ENCODE assay signal across 19 cellular contexts in the genomic region with DNA sequence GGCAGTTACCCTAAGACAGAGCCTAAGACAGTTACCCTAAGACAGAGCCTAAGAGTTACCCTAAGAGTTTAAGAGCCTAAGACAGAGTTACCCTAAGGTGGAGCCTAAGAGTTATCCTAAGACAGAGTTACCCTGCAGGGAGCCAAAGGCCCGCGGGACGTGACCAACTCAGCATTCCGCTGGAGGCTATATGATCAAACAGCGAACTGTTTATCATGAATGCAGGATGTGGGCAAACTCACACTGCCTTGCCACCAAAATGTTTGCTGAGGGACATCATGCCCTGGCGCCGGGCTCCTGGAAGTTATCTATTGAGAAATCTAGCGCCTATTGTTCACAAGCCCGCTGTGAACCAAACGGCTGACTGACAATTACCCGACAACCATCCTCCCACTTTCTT. TPM values are rescaled to one million over a fixed set of nuclear protein-coding genes. Genes with fewer than 3 reads are reported as not detected.
DNase-seq lines count a peak whose midpoint lies in the region; ATAC-seq, FAIRE-seq and TF ChIP-seq lines count a peak whose summit lies in the region.
"Had no signal": no experiment of that assay in that cellular context is flagged by ENCODE, and none has a peak within 500 bp of the region (broad histone marks: within the 10 kb centered on the region; RNA-seq: fewer than 3 reads in every experiment).

No MANE protein-coding gene starts in this region.

- no peak for FAIRE-seq in small intestine (lab: Jason Lieb, UNC)

- H3K4me1 ChIP-seq in small intestine (ENCODE audit: control insufficient read depth in 2 of 2, insufficient read depth in 1 of 2, low read depth in 1 of 2, low read length in 1 of 2) = no peaks in the 10 kb centered on the region
- H3K4me1 ChIP-seq: Caco-2, SJCRH30 had no signal

- H3K27me3 ChIP-seq in small intestine (ENCODE audit: control insufficient read depth in 2 of 2, insufficient read depth in 2 of 2, low read length in 2 of 2) = no peaks in the 10 kb centered on the region
- H3K27me3 ChIP-seq: SJCRH30 had no signal

- no peak for TF ChIP-seq CTCF in natural killer cell (IDR thresholded peaks at IDR 0.05)

- POLR2A ChIA-PET in T-cell (lab: Charles Lee) = no interaction called here

- DNase-seq in activated T-cell treated with anti-CD3 and anti-CD28 coated beads, Interleukin-2, amount 50 U/mL, for 72 hours = no peak
- DNase-seq in activated T-cell treated with anti-CD3 and anti-CD28 coated beads, Interleukin-2, amount 50 U/mL, for 1 hour = no peak
- DNase-seq in T-cell (peak in 21 of 34 experiments; percentile 3 to 48 (median 9)), natural killer cell (peak; percentile 47), small intestine (no peak)
- DNase-seq: Caco-2, GF-D8, KBM-7, NCI-H1694 treated with DMSO at 0.1 percent for 48 hours, NCI-H2107, NCI-H510A treated with DMSO at 0.1 percent for 48 hours, PC-9, SJCRH30 had no signal

- no peak overlapping the region for H3K27ac ChIP-seq in small intestine (ENCODE audit: low read depth in 1 of 2, low read length in 1 of 2)
- H3K27ac ChIP-seq: PC-9, SJCRH30 had no signal

- H3K4me3 Mint-ChIP-seq in activated T-cell treated with anti-CD3 and anti-CD28 coated beads, Interleukin-2, amount 50 U/mL, for 72 hours = no peak overlapping the region
- H3K4me3 Mint-ChIP-seq in T-cell = no peak overlapping the region
- H3K4me3 Mint-ChIP-seq in natural killer cell = peak overlapping the region; percentile 75
- H3K4me3 Mint-ChIP-seq: B cell, GM23338 had no signal

- H3K36me3 Mint-ChIP-seq in activated T-cell treated with anti-CD3 and anti-CD28 coated beads, Interleukin-2, amount 50 U/mL, for 72 hours (ENCODE audit: insufficient read depth in 2 of 2) = peaks cover 0 to 2% of the 10 kb centered on the region in 2 donors
- H3K36me3 Mint-ChIP-seq in T-cell (peaks cover 37% of the 10 kb centered on the region), natural killer cell (no peaks in the 10 kb centered on the region)

- 82 to 91% (median 85%) methylated on average over 11 of the region's 11 CpGs for WGBS in small intestine, 3 donors

- H3K9me3 ChIP-seq in small intestine (ENCODE audit: control insufficient read depth, low read depth) = no peaks in the 10 kb centered on the region
- H3K9me3 ChIP-seq: Caco-2, SJCRH30 had no signal

- no peak for ATAC-seq in activated T-cell treated with anti-CD3 and anti-CD28 coated beads, Interleukin-2, amount 50 U/mL, for 72 hours (replicated peaks in 1 of 2)
- ATAC-seq in T-cell (replicated peaks in 1 of 4) = peak in 1 of 4 experiments; percentile 22
- ATAC-seq in natural killer cell = peak; percentile 82 to 89 (median 86)
- ATAC-seq in HG03196 (IDR thresholded peaks at IDR 0.05; ENCODE audit: unreplicated experiment) = no peak
- no peak for ATAC-seq in HG02970 (IDR thresholded peaks at IDR 0.05; ENCODE audit: low FRiP score, unreplicated experiment)
- no peak for ATAC-seq in GM18870 (IDR thresholded peaks at IDR 0.05; ENCODE audit: unreplicated experiment)
- ATAC-seq: GM23338, HCT116 had no signal

- no peak overlapping the region for H3K4me3 ChIP-seq in small intestine (ENCODE audit: low read depth in 1 of 2, low read length in 2 of 2)
- H3K4me3 ChIP-seq: GM23338, PC-9, SJCRH30 had no signal

- peaks cover 0 to 4% of the 10 kb centered on the region in 2 donors for H3K36me3 ChIP-seq in small intestine (ENCODE audit: control insufficient read depth in 2 of 2, insufficient read depth in 2 of 2, low read length in 2 of 2)

- H3K9me3 Mint-ChIP-seq in activated T-cell treated with anti-CD3 and anti-CD28 coated beads, Interleukin-2, amount 50 U/mL, for 72 hours = no peaks in the 10 kb centered on the region
- H3K9me3 Mint-ChIP-seq in T-cell (peaks cover 0 to 3% (median 0%) of the 10 kb centered on the region in 3 donors), natural killer cell (no peaks in the 10 kb centered on the region)

- peak overlapping the region; percentile 41 for H3K27ac Mint-ChIP-seq in activated T-cell treated with anti-CD3 and anti-CD28 coated beads, Interleukin-2, amount 50 U/mL, for 72 hours
- H3K27ac Mint-ChIP-seq in T-cell = no peak overlapping the region
- H3K27ac Mint-ChIP-seq in natural killer cell = peak overlapping the region; percentile 75 to 76
- H3K27ac Mint-ChIP-seq: B cell, GM23338 had no signal

- peaks cover 19% of the 10 kb centered on the region for H3K27me3 Mint-ChIP-seq in activated T-cell treated with anti-CD3 and anti-CD28 coated beads, Interleukin-2, amount 50 U/mL, for 72 hours (ENCODE audit: low read depth)
- H3K27me3 Mint-ChIP-seq in T-cell = peaks cover 7 to 11% of the 10 kb centered on the region in 2 donors
- H3K27me3 Mint-ChIP-seq in natural killer cell (ENCODE audit: low read depth in 2 of 2) = peaks cover 0 to 3% of the 10 kb centered on the region in 2 donors

- intact Hi-C loops in natural killer cell (cut with micrococcal nuclease) = no loop called here

- CTCF ChIA-PET in T-cell (lab: Charles Lee) = no interaction called here

- H3K4me1 Mint-ChIP-seq in activated T-cell treated with anti-CD3 and anti-CD28 coated beads, Interleukin-2, amount 50 U/mL, for 72 hours (ENCODE audit: low read depth) = no peaks in the 10 kb centered on the region
- H3K4me1 Mint-ChIP-seq in T-cell = peaks cover 0 to 6% (median 0%) of the 10 kb centered on the region in 3 donors
- H3K4me1 Mint-ChIP-seq in natural killer cell = peaks cover 51 to 53% of the 10 kb centered on the region in 2 donors
- H3K4me1 Mint-ChIP-seq: B cell, GM23338 had no signal

RNA-seq across cellular contexts. Expression of gene BLVRA, which starts 49.9 kb away (rescaled TPM):
- total RNA-seq in activated T-cell treated with anti-CD3 and anti-CD28 coated beads, Interleukin-2, amount 50 U/mL, for 72 hours = 10 to 100 TPM; 29.8 to 36.1 TPM
- total RNA-seq in T-cell (10 to 100 TPM; 14.1 to 21.3 (median 17.3) TPM), natural killer cell (10 to 100 TPM; 19.8 to 25.6 (median 20.9) TPM)
- polyA plus RNA-seq in small intestine = 10 to 100 TPM in 2 of 3 donors, 1 to 10 TPM in 1; 3.4 to 22.2 (median 21.3) TPM

Comparison
In these comparisons a context has a peak if more than half of its experiments do, and no peak if none do; other contexts are left out.
1. ATAC-seq: peak in natural killer cell (3 of 3); none in activated T-cell treated with anti-CD3 and anti-CD28 coated beads, Interleukin-2, amount 50 U/mL, for 72 hours (0 of 2), HG03196 (single experiment), HG02970 (single experiment) and GM18870 (single experiment).
2. DNase-seq: peak in T-cell (21 of 34) and natural killer cell (single experiment); none in activated T-cell treated with anti-CD3 and anti-CD28 coated beads, Interleukin-2, amount 50 U/mL, for 72 hours (0 of 2), activated T-cell treated with anti-CD3 and anti-CD28 coated beads, Interleukin-2, amount 50 U/mL, for 1 hour (single experiment) and small intestine (single experiment).
3. H3K27ac Mint-ChIP-seq: peak in activated T-cell treated with anti-CD3 and anti-CD28 coated beads, Interleukin-2, amount 50 U/mL, for 72 hours (single experiment) and natural killer cell (2 of 2); none in T-cell (0 of 2).